In genomic region chr3:110650752-110651151, GRCh38 we compare ENCODE assay signal across 11 cellular contexts.
"Had no signal": no experiment of that assay in that cellular context is flagged by ENCODE, and none has a peak within 500 bp of the region (broad histone marks: within the 10 kb centered on the region; RNA-seq: fewer than 3 reads in every experiment).

No MANE protein-coding gene starts in this region.

- H3K9me3 ChIP-seq: mucosa of descending colon, tibial artery had no signal

- H3K27me3 ChIP-seq: tibial artery had no signal

- H3K4me3 ChIP-seq: mucosa of descending colon, tibial artery had no signal

- H3K4me1 ChIP-seq: tibial artery had no signal

- H3K27ac ChIP-seq: epithelial cell of prostate, tibial artery had no signal

- DNase-seq: activated CD4-positive, alpha-beta T cell treated with anti-CD3 and anti-CD28 coated beads, Interleukin-2, amount 50 U/mL, for 1 hour; activated CD8-positive, alpha-beta memory T cell treated with anti-CD3 and anti-CD28 coated beads for 24 hours; activated naive CD8-positive, alpha-beta T cell treated with anti-CD3 and anti-CD28 coated beads, Interleukin-2, amount 10 ng/mL, durations not matched to agents 7 days and 5 days; anterior cingulate cortex; islet precursor cell; mucosa of descending colon; naive thymus-derived CD8-positive, alpha-beta T cell; stimulated activated CD4-positive, alpha-beta T cell treated with anti-CD3 and anti-CD28 coated beads, Interleukin-2, amount 100 ng/mL, for 48 hours; tibial artery had no signal

- ATAC-seq: mucosa of descending colon; naive thymus-derived CD8-positive, alpha-beta T cell; stimulated activated memory B cell treated with anti-CD40 and anti-IgM and Interleukin-4, amounts not matched to agents 10 μg/mL and 1 μg/mL and 100 μg/mL, for 72 hours had no signal

- H3K36me3 ChIP-seq: tibial artery had no signal
